In the genomic region with DNA sequence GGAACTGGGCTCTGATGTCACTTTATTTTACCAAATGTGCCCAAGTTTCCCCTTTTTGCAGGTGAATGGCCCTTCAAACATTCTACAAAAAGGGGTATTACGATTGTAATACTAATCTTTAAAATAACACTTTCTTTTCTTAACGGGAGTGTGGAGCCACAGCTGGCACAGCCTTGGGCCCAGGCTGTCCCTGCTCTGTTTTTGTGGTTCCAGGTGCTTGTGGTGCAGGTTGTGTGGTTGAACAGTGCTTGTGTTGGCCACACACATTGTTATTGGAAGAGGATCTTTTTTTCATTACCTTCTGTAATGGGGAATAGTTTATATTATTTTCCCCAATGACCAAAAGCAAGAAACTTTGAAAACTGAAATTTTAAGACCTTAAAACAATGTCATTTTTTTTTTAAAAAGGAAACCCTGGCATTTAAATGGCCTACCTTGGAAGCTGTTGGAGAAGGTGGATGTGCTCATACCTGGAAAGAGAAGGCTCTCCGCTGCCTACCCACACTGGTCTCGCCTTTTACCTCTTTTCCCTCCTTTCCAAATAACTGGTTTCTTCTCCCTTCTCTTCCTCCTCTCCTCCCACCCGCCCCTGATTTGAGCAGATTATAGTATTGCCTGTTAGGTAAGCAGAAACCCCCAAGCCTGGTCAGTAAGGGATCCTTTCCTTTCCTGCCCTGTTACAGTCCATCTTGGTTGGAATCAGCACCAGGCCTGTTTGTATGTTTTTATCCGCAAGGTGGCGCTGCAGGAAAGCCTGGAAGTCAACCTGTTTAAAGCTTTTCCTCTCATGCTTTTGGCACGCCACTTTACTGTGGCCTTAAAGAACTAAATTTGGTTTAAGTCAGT, we compare ENCODE assay signal across 8 cellular contexts. TPM values are rescaled to one million over a fixed set of nuclear protein-coding genes. Genes with fewer than 3 reads are reported as not detected.
DNase-seq lines count a peak whose midpoint lies in the region; ATAC-seq lines count a peak whose summit lies in the region.

No MANE protein-coding gene starts in this region.

- H3K4me3 ChIP-seq in mesendoderm (ENCODE audit: low read length): no peak overlapping the region

- H2BK120ac ChIP-seq in mesendoderm (ENCODE audit: low read depth, low read length): no peak overlapping the region

- no peak overlapping the region for H3K18ac ChIP-seq in mesendoderm (ENCODE audit: low read length)

- H3K4me1 ChIP-seq in mesendoderm (ENCODE audit: control insufficient read depth, low read depth, low read length): peaks cover 3% of the 10 kb centered on the region

- H2BK15ac ChIP-seq in mesendoderm (replicated peaks; ENCODE audit: low read depth): no peak overlapping the region

- H3K36me3 ChIP-seq in mesendoderm (ENCODE audit: control insufficient read depth, insufficient read depth, low read length): peaks cover 2% of the 10 kb centered on the region

- H3K79me2 ChIP-seq in mesendoderm (ENCODE audit: control insufficient read depth, insufficient read depth, low read length): no peaks in the 10 kb centered on the region

- ATAC-seq in GM18907 (IDR thresholded peaks at IDR 0.05; ENCODE audit: unreplicated experiment) (peak; percentile 81), HG03378 (IDR thresholded peaks at IDR 0.05; ENCODE audit: unreplicated experiment) (peak; percentile 89)
- ATAC-seq in activated CD8-positive, alpha-beta T cell treated with anti-CD3 and anti-CD28 coated beads, Interleukin-2, amount 10 ng/mL, durations not matched to agents 7 days and 5 days: peak; percentile 68
- peak; percentile 63 for ATAC-seq in effector memory CD8-positive, alpha-beta T cell (replicated peaks)

- peak overlapping the region; percentile 58 for H3K27ac Mint-ChIP-seq in activated CD8-positive, alpha-beta T cell treated with anti-CD3 and anti-CD28 coated beads, Interleukin-2, amount 10 ng/mL, durations not matched to agents 7 days and 5 days
- no peak overlapping the region for H3K27ac Mint-ChIP-seq in effector memory CD8-positive, alpha-beta T cell

- H3K79me1 ChIP-seq in mesendoderm (ENCODE audit: low read length): no peaks in the 10 kb centered on the region

- no peak overlapping the region for H3K9ac ChIP-seq in mesendoderm (ENCODE audit: low read length)

- H3K56ac ChIP-seq in mesendoderm (ENCODE audit: low read length): no peak overlapping the region

- POLR2A ChIA-PET in activated CD8-positive, alpha-beta T cell treated with anti-CD3 and anti-CD28 coated beads, Interleukin-2, amount 10 ng/mL, durations not matched to agents 7 days and 5 days (lab: Charles Lee): interaction anchor here (0.6 to 1.4 kb wide), 2 partner anchors 12 to 554 kb away, joined by 3 read pairs; no protein-coding TSS in a partner anchor

- H4K5ac ChIP-seq in mesendoderm (ENCODE audit: low read length): no peak overlapping the region

- no peaks in the 10 kb centered on the region for H3K27me3 Mint-ChIP-seq in activated CD8-positive, alpha-beta T cell treated with anti-CD3 and anti-CD28 coated beads, Interleukin-2, amount 10 ng/mL, durations not matched to agents 7 days and 5 days (ENCODE audit: low read depth)
- no peaks in the 10 kb centered on the region for H3K27me3 Mint-ChIP-seq in effector memory CD8-positive, alpha-beta T cell

- no peak overlapping the region for H3K4me2 ChIP-seq in mesendoderm (ENCODE audit: low read length)

- peaks cover 52% of the 10 kb centered on the region for H3K36me3 Mint-ChIP-seq in activated CD8-positive, alpha-beta T cell treated with anti-CD3 and anti-CD28 coated beads, Interleukin-2, amount 10 ng/mL, durations not matched to agents 7 days and 5 days (ENCODE audit: low read depth)
- peaks cover 10% of the 10 kb centered on the region for H3K36me3 Mint-ChIP-seq in effector memory CD8-positive, alpha-beta T cell (ENCODE audit: insufficient read depth)

- no peak overlapping the region for H2BK5ac ChIP-seq in mesendoderm (ENCODE audit: low read length)

- CTCF ChIA-PET in activated CD8-positive, alpha-beta T cell treated with anti-CD3 and anti-CD28 coated beads, Interleukin-2, amount 10 ng/mL, durations not matched to agents 7 days and 5 days (lab: Charles Lee): interaction anchor here (0.7 to 6.3 kb wide), 71 partner anchors 9 to 676 kb away, joined by 3 to 77 read pairs (median 4); a partner anchor contains a TSS

- no peak overlapping the region for H3K4ac ChIP-seq in mesendoderm (ENCODE audit: low read depth, low read length)

- DNase-seq in AML-193 (lab: John Stamatoyannopoulos, UW) (peak; percentile 36 to 52), NCI-H748 (lab: John Stamatoyannopoulos, UW; ENCODE audit: unreplicated experiment) (peak; percentile 56), mesendoderm (peak; percentile 81)
- DNase-seq in activated CD8-positive, alpha-beta T cell treated with anti-CD3 and anti-CD28 coated beads, Interleukin-2, amount 10 ng/mL, durations not matched to agents 7 days and 5 days: peak; percentile 90
- peak; percentile 78 to 79 (median 79) for DNase-seq in effector memory CD8-positive, alpha-beta T cell
- peak; percentile 54 to 72 for DNase-seq in stimulated activated CD8-positive, alpha-beta memory T cell treated with anti-CD3 and anti-CD28 coated beads, Interleukin-2, amount 100 ng/mL, for 48 hours (ENCODE audit: low read depth in 2 of 2)

- H2AK5ac ChIP-seq in mesendoderm (ENCODE audit: low read length): no peak overlapping the region

- no CpG with 5 or more reads among the region's 8 CpGs for WGBS in mesendoderm (ENCODE audit: extremely low coverage, insufficient coverage, low lambda C conversion rate)

- no peaks in the 10 kb centered on the region for H3K27me3 ChIP-seq in mesendoderm (ENCODE audit: insufficient read depth, low read length, poor library complexity)

- H3K23ac ChIP-seq in mesendoderm (ENCODE audit: low read length): no peak overlapping the region

- peaks cover 33% of the 10 kb centered on the region for H3K4me1 Mint-ChIP-seq in activated CD8-positive, alpha-beta T cell treated with anti-CD3 and anti-CD28 coated beads, Interleukin-2, amount 10 ng/mL, durations not matched to agents 7 days and 5 days (ENCODE audit: low read depth)
- peaks cover 0 to 3% of the 10 kb centered on the region in 2 donors for H3K4me1 Mint-ChIP-seq in effector memory CD8-positive, alpha-beta T cell (ENCODE audit: low read depth in 2 of 2)

- H3K27ac ChIP-seq in mesendoderm (ENCODE audit: low read depth, low read length): no peak overlapping the region

- no peak overlapping the region for H3K4me3 Mint-ChIP-seq in activated CD8-positive, alpha-beta T cell treated with anti-CD3 and anti-CD28 coated beads, Interleukin-2, amount 10 ng/mL, durations not matched to agents 7 days and 5 days
- no peak overlapping the region for H3K4me3 Mint-ChIP-seq in effector memory CD8-positive, alpha-beta T cell

- no peaks in the 10 kb centered on the region for H3K9me3 Mint-ChIP-seq in activated CD8-positive, alpha-beta T cell treated with anti-CD3 and anti-CD28 coated beads, Interleukin-2, amount 10 ng/mL, durations not matched to agents 7 days and 5 days (ENCODE audit: insufficient read depth)
- H3K9me3 Mint-ChIP-seq in effector memory CD8-positive, alpha-beta T cell: no peaks in the 10 kb centered on the region

- no peak overlapping the region for H4K8ac ChIP-seq in mesendoderm (ENCODE audit: low read depth, low read length)

RNA-seq across cellular contexts. Expression of a gene that starts 28.6 kb away (rescaled TPM):
- total RNA-seq in activated CD8-positive, alpha-beta T cell treated with anti-CD3 and anti-CD28 coated beads, Interleukin-2, amount 10 ng/mL, durations not matched to agents 7 days and 5 days: 10 to 100 TPM; 52.8 to 53.7 TPM
- 37.3 TPM for polyA plus RNA-seq in mesendoderm (2013, experiment 1 of 2)
- polyA plus RNA-seq in mesendoderm (2013, experiment 2 of 2): 36.6 TPM
